In genomic region chr17:63950940-63951907, GRCh38 we compare ENCODE assay signal across 9 cellular contexts. TPM values are rescaled to one million over a fixed set of nuclear protein-coding genes. Genes with fewer than 3 reads are reported as not detected.
DNase-seq lines count a peak whose midpoint lies in the region; ATAC-seq and TF ChIP-seq lines count a peak whose summit lies in the region.
"Had no signal": no experiment of that assay in that cellular context is flagged by ENCODE, and none has a peak within 500 bp of the region (broad histone marks: within the 10 kb centered on the region; RNA-seq: fewer than 3 reads in every experiment).

No MANE protein-coding gene starts in this region.

- H3K4me1 Mint-ChIP-seq in Calu3 (ENCODE audit: low read depth, unreplicated experiment): no peaks in the 10 kb centered on the region
- peaks cover 31% of the 10 kb centered on the region for H3K4me1 Mint-ChIP-seq in memory B cell
- H3K4me1 Mint-ChIP-seq in T-helper 2 cell treated with Interferon-gamma antibody and Interleukin-4, amounts not matched to agents 5 μg/mL and 100 μg/mL, for 36 hours (ENCODE audit: low read depth): peaks cover 17% of the 10 kb centered on the region

- H3K27ac Mint-ChIP-seq in Calu3 (ENCODE audit: unreplicated experiment) (no peak overlapping the region), memory B cell (peak overlapping the region; percentile 23)
- H3K27ac Mint-ChIP-seq in T-helper 2 cell treated with Interferon-gamma antibody and Interleukin-4, amounts not matched to agents 5 μg/mL and 100 μg/mL, for 36 hours: no peak overlapping the region

- peak; percentile 16 for ATAC-seq in memory B cell (ENCODE audit: low read depth)
- ATAC-seq in GM19395 (IDR thresholded peaks at IDR 0.05; ENCODE audit: unreplicated experiment): no peak

- DNase-seq in Calu3 (peak; percentile 77), HFF-Myc (ENCODE audit: extremely low read depth, low read depth) (no peak), memory B cell (ENCODE audit: low spot score in 2 of 2) (peak; percentile 67 to 71), NCI-H1436 treated with DMSO at 0.1 percent for 48 hours (lab: John Stamatoyannopoulos, UW) (no peak), dedifferentiated amniotic fluid mesenchymal stem cell (ENCODE audit: extremely low spot score) (no peak)
- peak; percentile 50 to 56 for DNase-seq in activated T-cell treated with anti-CD3 and anti-CD28 coated beads, Interleukin-2, amount 50 U/mL, for 48 hours
- no peak for DNase-seq in T-helper 2 cell treated with Interferon-gamma antibody and Interleukin-4, amounts not matched to agents 5 μg/mL and 100 μg/mL, for 36 hours (ENCODE audit: low spot score)

- H3K27me3 Mint-ChIP-seq in Calu3 (ENCODE audit: unreplicated experiment): peaks cover 35% of the 10 kb centered on the region
- no peaks in the 10 kb centered on the region for H3K27me3 Mint-ChIP-seq in memory B cell
- H3K27me3 Mint-ChIP-seq in T-helper 2 cell treated with Interferon-gamma antibody and Interleukin-4, amounts not matched to agents 5 μg/mL and 100 μg/mL, for 36 hours (ENCODE audit: low read depth): no peaks in the 10 kb centered on the region

- CTCF ChIA-PET in Calu3 (lab: Charles Lee): interaction anchor here (0.7 to 2.3 kb wide), 3 partner anchors 32 to 54 kb away, joined by 3 to 11 read pairs (median 3); partner anchors contain the start of gene GH1

- intact Hi-C loops in Calu3 (cut with micrococcal nuclease; ENCODE audit: unreplicated experiment): loop anchor here (2.0 kb wide), 1 partner anchor 32 kb away; the partner anchor contains the start of gene GH1

- H3K4me3 Mint-ChIP-seq in Calu3 (ENCODE audit: low read depth, unreplicated experiment) (no peak overlapping the region), memory B cell (no peak overlapping the region)
- H3K4me3 Mint-ChIP-seq in T-helper 2 cell treated with Interferon-gamma antibody and Interleukin-4, amounts not matched to agents 5 μg/mL and 100 μg/mL, for 36 hours: no peak overlapping the region

- no TSS peak for BruUV-seq in Calu3 (replicated peaks; lab: Mats Ljungman, UMichigan)

- no peaks in the 10 kb centered on the region for H3K36me3 Mint-ChIP-seq in Calu3 (ENCODE audit: insufficient read depth, unreplicated experiment)
- no peaks in the 10 kb centered on the region for H3K36me3 Mint-ChIP-seq in memory B cell
- H3K36me3 Mint-ChIP-seq in T-helper 2 cell treated with Interferon-gamma antibody and Interleukin-4, amounts not matched to agents 5 μg/mL and 100 μg/mL, for 36 hours (ENCODE audit: low read depth): no peaks in the 10 kb centered on the region

- H3K9me3 Mint-ChIP-seq in Calu3 (ENCODE audit: low read depth, unreplicated experiment): no peaks in the 10 kb centered on the region
- no peaks in the 10 kb centered on the region for H3K9me3 Mint-ChIP-seq in memory B cell
- H3K9me3 Mint-ChIP-seq in T-helper 2 cell treated with Interferon-gamma antibody and Interleukin-4, amounts not matched to agents 5 μg/mL and 100 μg/mL, for 36 hours: no peaks in the 10 kb centered on the region

- TF ChIP-seq CTCF in Calu3 (IDR thresholded peaks at IDR 0.05; ENCODE audit: unreplicated experiment) (peak; percentile 47), HFF-Myc (IDR thresholded peaks at IDR 0.05; ENCODE audit: low read depth, low read length, missing control alignments) (peak; percentile 30)

- H3K4me3 ChIP-seq in HFF-Myc (replicated peaks; ENCODE audit: low read depth, low read length): no peak overlapping the region

RNA-seq across cellular contexts. Expression of gene CD79B, which starts 19.1 kb away (rescaled TPM):
- not detected in 2 replicates for total RNA-seq in Calu3 (2022)

RNA-seq across cellular contexts. Expression of gene SCN4A, which starts 21.5 kb away (rescaled TPM):
- not detected in 2 replicates for total RNA-seq in Calu3 (2022)

RNA-seq across cellular contexts. Expression of gene GH1, which starts 32.6 kb away (rescaled TPM):
- total RNA-seq in Calu3 (2022): not detected in 2 replicates
- total RNA-seq: pulmonary artery endothelial cell had no signal

RNA-seq across cellular contexts. Expression of gene CSHL1, which starts 40.2 kb away (rescaled TPM):
- total RNA-seq in Calu3 (2022): not detected in 2 replicates
- total RNA-seq: pulmonary artery endothelial cell had no signal

RNA-seq across cellular contexts. Expression of gene PRR29, which starts 46.9 kb away (rescaled TPM):
- total RNA-seq in Calu3 (2022): 0.47 and 0.61 TPM in 2 replicates

Comparison
In these comparisons a context has a peak if more than half of its experiments do, and no peak if none do; other contexts are left out.
1. DNase-seq: peak in Calu3 (single experiment), activated T-cell treated with anti-CD3 and anti-CD28 coated beads, Interleukin-2, amount 50 U/mL, for 48 hours (2 of 2) and memory B cell (2 of 2); none in HFF-Myc (single experiment), NCI-H1436 treated with DMSO at 0.1 percent for 48 hours (single experiment), dedifferentiated amniotic fluid mesenchymal stem cell (single experiment) and T-helper 2 cell treated with Interferon-gamma antibody and Interleukin-4, amounts not matched to agents 5 μg/mL and 100 μg/mL, for 36 hours (single experiment).